Comparison of ENCODE assay signal across 29 cellular contexts in the genomic region with DNA sequence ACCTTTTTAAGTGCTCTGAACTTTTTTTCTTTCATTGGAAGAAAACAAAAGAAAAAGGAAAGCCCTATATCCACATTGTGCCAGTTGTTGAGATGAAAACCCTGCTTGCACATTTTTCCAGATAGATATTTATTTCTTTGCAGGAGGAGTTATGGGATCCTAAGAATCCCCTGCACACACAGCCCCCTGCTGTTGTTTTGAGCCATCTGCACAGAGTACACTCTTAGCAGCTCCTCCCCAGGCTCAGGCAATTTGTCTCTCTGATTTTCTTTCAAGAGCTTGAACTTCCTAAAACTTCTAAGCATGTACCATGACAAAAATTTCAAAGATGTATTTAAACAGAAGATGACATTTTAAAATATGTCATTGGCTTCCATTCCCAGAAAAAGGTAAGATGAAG.
A peak's percentile ranks its signal among the peaks of the same experiment; 100 is the strongest.
DNase-seq lines count a peak whose midpoint lies in the region; ATAC-seq and TF ChIP-seq lines count a peak whose summit lies in the region.
"Had no signal": no experiment of that assay in that cellular context is flagged by ENCODE, and none has a peak within 500 bp of the region (broad histone marks: within the 10 kb centered on the region; RNA-seq: fewer than 3 reads in every experiment).

No MANE protein-coding gene starts in this region.

- no peak overlapping the region for H2AFZ ChIP-seq in Loucy (ENCODE audit: low read length)

- in situ Hi-C loops in brain microvascular endothelial cell (cut with HindIII; ENCODE audit: low pct_ligation_motif_present, low sequenced_read_pairs): no loop called here

- H3K4me2 ChIP-seq in Loucy (ENCODE audit: low read depth, low read length, poor library complexity, severe bottlenecking): no peak overlapping the region

- no peaks in the 10 kb centered on the region for H3F3A ChIP-seq in Loucy (ENCODE audit: low read depth)

- H3K9me3 Mint-ChIP-seq in activated CD4-positive, alpha-beta T cell treated with anti-CD3 and anti-CD28 coated beads, Interleukin-2, amount 10 ng/mL, durations not matched to agents 24 days and 14 days: no peaks in the 10 kb centered on the region
- H3K9me3 Mint-ChIP-seq in type B pancreatic cell: no peaks in the 10 kb centered on the region
- H3K9me3 Mint-ChIP-seq: activated naive CD4-positive, alpha-beta T cell treated with anti-CD3 and anti-CD28 coated beads, Interleukin-2, amount 50 U/mL, for 72 hours; activated T-helper 2 cell treated with anti-CD3 and anti-CD28 coated beads, Interferon-gamma antibody, Interleukin-2, Interleukin-4, amounts not matched to agents 10 μg/mL and 5 μg/mL and 100 μg/mL, durations not matched to agents 14 hours and 24 hours and 36 hours; nephron progenitor cell; stimulated activated memory B cell treated with anti-CD40 and anti-IgM and Interleukin-4, amounts not matched to agents 10 μg/mL and 1 μg/mL and 100 μg/mL, for 72 hours; T-helper 2 cell treated with Interferon-gamma antibody and Interleukin-4, amounts not matched to agents 5 μg/mL and 100 μg/mL, for 36 hours had no signal

- H3K4me3 Mint-ChIP-seq in activated CD4-positive, alpha-beta T cell treated with anti-CD3 and anti-CD28 coated beads, Interleukin-2, amount 10 ng/mL, durations not matched to agents 24 days and 14 days: no peak overlapping the region
- no peak overlapping the region for H3K4me3 Mint-ChIP-seq in type B pancreatic cell
- H3K4me3 Mint-ChIP-seq: activated CD4-positive, alpha-beta T cell treated with anti-CD3 and anti-CD28 coated beads for 36 hours; activated CD8-positive, alpha-beta T cell treated with anti-CD3 and anti-CD28 coated beads, Interleukin-2, amount 10 ng/mL, durations not matched to agents 7 days and 5 days; nephron progenitor cell; stimulated activated memory B cell treated with anti-CD40 and anti-IgM and Interleukin-4, amounts not matched to agents 10 μg/mL and 1 μg/mL and 100 μg/mL, for 72 hours; T-helper 2 cell treated with Interferon-gamma antibody and Interleukin-4, amounts not matched to agents 5 μg/mL and 100 μg/mL, for 36 hours had no signal

- no peaks in the 10 kb centered on the region for H3K27me3 ChIP-seq in Loucy (ENCODE audit: insufficient read depth, low read length, poor library complexity, severe bottlenecking)
- no peaks in the 10 kb centered on the region for H3K27me3 ChIP-seq in brain microvascular endothelial cell (replicated peaks)
- H3K27me3 ChIP-seq in left lung: no peaks in the 10 kb centered on the region
- H3K27me3 ChIP-seq: MG63, ovary, transverse colon had no signal

- no peak overlapping the region for H3K27ac Mint-ChIP-seq in activated CD4-positive, alpha-beta T cell treated with anti-CD3 and anti-CD28 coated beads, Interleukin-2, amount 10 ng/mL, durations not matched to agents 24 days and 14 days
- no peak overlapping the region for H3K27ac Mint-ChIP-seq in type B pancreatic cell
- H3K27ac Mint-ChIP-seq: activated CD4-positive, alpha-beta T cell treated with anti-CD3 and anti-CD28 coated beads for 36 hours; activated CD8-positive, alpha-beta T cell treated with anti-CD3 and anti-CD28 coated beads, Interleukin-2, amount 10 ng/mL, durations not matched to agents 7 days and 5 days; activated naive CD4-positive, alpha-beta T cell treated with anti-CD3 and anti-CD28 coated beads, Interleukin-2, amount 50 U/mL, for 72 hours; activated T-helper 2 cell treated with anti-CD3 and anti-CD28 coated beads, Interferon-gamma antibody, Interleukin-2, Interleukin-4, amounts not matched to agents 10 μg/mL and 5 μg/mL and 100 μg/mL, durations not matched to agents 14 hours and 24 hours and 36 hours; stimulated activated memory B cell treated with anti-CD40 and anti-IgM and Interleukin-4, amounts not matched to agents 10 μg/mL and 1 μg/mL and 100 μg/mL, for 72 hours; T-helper 2 cell treated with Interferon-gamma antibody and Interleukin-4, amounts not matched to agents 5 μg/mL and 100 μg/mL, for 36 hours had no signal

- no peaks in the 10 kb centered on the region for H3K4me1 Mint-ChIP-seq in activated CD4-positive, alpha-beta T cell treated with anti-CD3 and anti-CD28 coated beads, Interleukin-2, amount 10 ng/mL, durations not matched to agents 24 days and 14 days
- H3K4me1 Mint-ChIP-seq in type B pancreatic cell (ENCODE audit: unreplicated experiment): no peaks in the 10 kb centered on the region
- H3K4me1 Mint-ChIP-seq: activated CD4-positive, alpha-beta T cell treated with anti-CD3 and anti-CD28 coated beads for 36 hours; stimulated activated memory B cell treated with anti-CD40 and anti-IgM and Interleukin-4, amounts not matched to agents 10 μg/mL and 1 μg/mL and 100 μg/mL, for 72 hours had no signal

- H3K36me3 ChIP-seq in Loucy (ENCODE audit: insufficient read depth, low read length) (no peaks in the 10 kb centered on the region), brain microvascular endothelial cell (replicated peaks) (no peaks in the 10 kb centered on the region), left lung (no peaks in the 10 kb centered on the region)
- H3K36me3 ChIP-seq: MG63, ovary, transverse colon had no signal

- H3K27ac ChIP-seq in brain microvascular endothelial cell: no peak overlapping the region
- H3K27ac ChIP-seq in left lung: no peak overlapping the region
- H3K27ac ChIP-seq: ovary, skin epidermis, transverse colon had no signal

- intact Hi-C loops in activated CD4-positive, alpha-beta T cell treated with anti-CD3 and anti-CD28 coated beads, Interleukin-2, amount 10 ng/mL, durations not matched to agents 24 days and 14 days (cut with micrococcal nuclease): no loop called here
- intact Hi-C loops in left lung (cut with DNase I): no loop called here

- H3K36me3 Mint-ChIP-seq in activated CD4-positive, alpha-beta T cell treated with anti-CD3 and anti-CD28 coated beads, Interleukin-2, amount 10 ng/mL, durations not matched to agents 24 days and 14 days (ENCODE audit: low read depth): no peaks in the 10 kb centered on the region
- no peaks in the 10 kb centered on the region for H3K36me3 Mint-ChIP-seq in type B pancreatic cell
- H3K36me3 Mint-ChIP-seq: activated naive CD4-positive, alpha-beta T cell treated with anti-CD3 and anti-CD28 coated beads, Interleukin-2, amount 50 U/mL, for 72 hours; stimulated activated memory B cell treated with anti-CD40 and anti-IgM and Interleukin-4, amounts not matched to agents 10 μg/mL and 1 μg/mL and 100 μg/mL, for 72 hours had no signal

- H3K9me3 ChIP-seq in Loucy (ENCODE audit: insufficient read depth, low read depth, low read length) (no peaks in the 10 kb centered on the region), left lung (no peaks in the 10 kb centered on the region)
- H3K9me3 ChIP-seq: MG63, ovary, transverse colon had no signal

- no peak for ATAC-seq in GM21526 (IDR thresholded peaks at IDR 0.05; ENCODE audit: low FRiP score, unreplicated experiment)
- no peak for ATAC-seq in left lung
- no peak for ATAC-seq in GM18502 (IDR thresholded peaks at IDR 0.05; ENCODE audit: poor library complexity, unreplicated experiment)
- ATAC-seq: activated CD4-positive, alpha-beta T cell treated with anti-CD3 and anti-CD28 coated beads for 36 hours; activated CD8-positive, alpha-beta T cell treated with anti-CD3 and anti-CD28 coated beads, Interleukin-2, amount 10 ng/mL, durations not matched to agents 7 days and 5 days; activated naive CD4-positive, alpha-beta T cell treated with anti-CD3 and anti-CD28 coated beads, Interleukin-2, amount 50 U/mL, for 72 hours; left colon; stimulated activated memory B cell treated with anti-CD40 and anti-IgM and Interleukin-4, amounts not matched to agents 10 μg/mL and 1 μg/mL and 100 μg/mL, for 72 hours had no signal

- H3K4me3 ChIP-seq in Loucy (ENCODE audit: low read length, poor library complexity, severe bottlenecking) (no peak overlapping the region), brain microvascular endothelial cell (ENCODE audit: low read depth, low read length) (no peak overlapping the region), left lung (no peak overlapping the region)
- H3K4me3 ChIP-seq: MG63, ovary, skin epidermis, transverse colon had no signal

- no peaks in the 10 kb centered on the region for H3K79me2 ChIP-seq in Loucy (ENCODE audit: insufficient read depth, low read length)

- DNase-seq in activated CD4-positive, alpha-beta T cell treated with anti-CD3 and anti-CD28 coated beads, Interleukin-2, amount 10 ng/mL, durations not matched to agents 24 days and 14 days: peak; percentile 15
- no peak for DNase-seq in activated CD4-positive, alpha-beta T cell treated with anti-CD3 and anti-CD28 coated beads for 1 hour
- DNase-seq in brain microvascular endothelial cell: no peak
- no peak for DNase-seq in type B pancreatic cell (ENCODE audit: extremely low spot score, unreplicated experiment)
- no peak for DNase-seq in left lung
- DNase-seq: activated CD4-positive, alpha-beta T cell treated with anti-CD3 and anti-CD28 coated beads for 36 hours; activated CD8-positive, alpha-beta T cell treated with anti-CD3 and anti-CD28 coated beads, Interleukin-2, amount 10 ng/mL, durations not matched to agents 7 days and 5 days; amygdala; Calu3; KBM-7; left colon; mammary epithelial cell; MG63; NCI-H1105 treated with DMSO at 0.1 percent for 48 hours; NCI-H2029 treated with DMSO at 0.1 percent for 48 hours; NCI-H446; nephron progenitor cell; NK-92 treated with Interleukin-12 subunit alpha and Interleukin-12 subunit beta, amount 100 ng/mL, for 24 hours; ovary; Right ventricle myocardium superior; transverse colon had no signal

- H4K20me1 ChIP-seq in Loucy (ENCODE audit: insufficient read depth, low read length, poor library complexity, severe bottlenecking): no peaks in the 10 kb centered on the region

- H3K27me3 Mint-ChIP-seq in activated CD4-positive, alpha-beta T cell treated with anti-CD3 and anti-CD28 coated beads, Interleukin-2, amount 10 ng/mL, durations not matched to agents 24 days and 14 days: no peaks in the 10 kb centered on the region
- H3K27me3 Mint-ChIP-seq in type B pancreatic cell: no peaks in the 10 kb centered on the region

- no peaks in the 10 kb centered on the region for H3K9me2 ChIP-seq in Loucy (replicated peaks; ENCODE audit: low read depth, low read length)

- no peak overlapping the region for H3K9ac ChIP-seq in Loucy (ENCODE audit: low read depth, low read length, poor library complexity, severe bottlenecking)

- TF ChIP-seq CTCF in Loucy (conservative IDR thresholded peaks at IDR 0.05; ENCODE audit: low read length) (peak; percentile 44), brain microvascular endothelial cell (IDR thresholded peaks at IDR 0.05; ENCODE audit: low read depth, low read length, missing control alignments) (peak; percentile 49), type B pancreatic cell (conservative IDR thresholded peaks at IDR 0.05) (peak; percentile 30), left lung (IDR thresholded peaks at IDR 0.05) (no peak)

- H3K4me1 ChIP-seq in Loucy (ENCODE audit: insufficient read depth, low read length, poor library complexity, severe bottlenecking): no peaks in the 10 kb centered on the region
- no peaks in the 10 kb centered on the region for H3K4me1 ChIP-seq in left lung
- H3K4me1 ChIP-seq: transverse colon had no signal

Comparison
In these comparisons a context has a peak if more than half of its experiments do, and no peak if none do; other contexts are left out.
1. CTCF ChIP-seq: peak in Loucy (single experiment), brain microvascular endothelial cell (single experiment) and type B pancreatic cell (single experiment); none in left lung (0 of 2).